ENCODE assay signal across 25 cellular contexts in genomic region chr3:70740082-70740481, GRCh38.
DNase-seq lines count a peak whose midpoint lies in the region; ATAC-seq, FAIRE-seq and TF ChIP-seq lines count a peak whose summit lies in the region.
"Had no signal": no experiment of that assay in that cellular context is flagged by ENCODE, and none has a peak within 500 bp of the region (broad histone marks: within the 10 kb centered on the region; RNA-seq: fewer than 3 reads in every experiment).

No MANE protein-coding gene starts in this region.

- H3K9me3 ChIP-seq in H1 (ENCODE audit: insufficient read depth in 2 of 2, low read depth in 1 of 2, low read length in 1 of 2) (no peaks in the 10 kb centered on the region), neural progenitor cell (ENCODE audit: low read depth) (no peaks in the 10 kb centered on the region), thyroid gland (no peaks in the 10 kb centered on the region)
- H3K9me3 ChIP-seq: A549; BLaER1 treated with 17β-estradiol and CSF1 and Interleukin-3, amounts not matched to agents 10 nM and 100 nM; Caco-2 had no signal

- H3K9ac ChIP-seq in H1 (replicated peaks in 1 of 4; ENCODE audit: extremely low read depth in 1 of 4, low read depth in 3 of 4, low read length in 3 of 4) (no peak overlapping the region), neural progenitor cell (no peak overlapping the region)
- H3K9ac ChIP-seq: BLaER1 treated with 17β-estradiol and CSF1 and Interleukin-3, amounts not matched to agents 10 nM and 100 nM had no signal

- peak; percentile 9 for DNase-seq in ELF-1 (ENCODE audit: low read depth, low spot score)
- peak; percentile 11 for DNase-seq in NCI-H1048 (lab: John Stamatoyannopoulos, UW)
- no peak for DNase-seq in H1 (ENCODE audit: low read depth in 1 of 2, low spot score in 2 of 2)
- DNase-seq in neural progenitor cell (ENCODE audit: low spot score) = no peak
- DNase-seq in thyroid gland = no peak
- DNase-seq in activated CD8-positive, alpha-beta memory T cell treated with anti-CD3 and anti-CD28 coated beads, Interleukin-2, amount 50 U/mL, for 48 hours = no peak
- DNase-seq in NCI-H2171 (lab: John Stamatoyannopoulos, UW) = no peak
- DNase-seq: AML-193; Caco-2; Calu3; CD4-positive, alpha-beta T cell; CD8-positive, alpha-beta T cell; DMS79 treated with DMSO at 0.1 percent for 48 hours; GDM1 had no signal

- H4K20me1 ChIP-seq in H1 (replicated peaks in 1 of 2; ENCODE audit: control insufficient read depth in 1 of 2, insufficient read depth in 2 of 2, low read length in 2 of 2) (no peaks in the 10 kb centered on the region), neural progenitor cell (ENCODE audit: low read depth) (no peaks in the 10 kb centered on the region)
- H4K20me1 ChIP-seq: BLaER1 treated with 17β-estradiol and CSF1 and Interleukin-3, amounts not matched to agents 10 nM and 100 nM had no signal

- intact Hi-C loops in thyroid gland (cut with DNase I) = no loop called here

- H2BK15ac ChIP-seq in H1 (ENCODE audit: low read length) = 0 out of 2 replicates have a peak overlapping the region, but pooled peaks have one; percentile 50

- no peak overlapping the region for H4K8ac ChIP-seq in H1 (ENCODE audit: extremely low read depth, insufficient read depth, low read length)

- H3K14ac ChIP-seq in H1 (ENCODE audit: insufficient read length) = no peak overlapping the region

- no peak for TF ChIP-seq RAD21 in H1 (IDR thresholded peaks at IDR 0.05 in 1 of 2, conservative IDR thresholded peaks at IDR 0.05 in 1 of 2; ENCODE audit: low read depth in 2 of 2, low read length in 2 of 2)

- no peak for TF ChIP-seq EP300 in H1 (IDR thresholded peaks at IDR 0.05; ENCODE audit: borderline replicate concordance in 1 of 2, low read depth in 2 of 2, low read length in 2 of 2)

- no peaks in the 10 kb centered on the region for H3K27me3 Mint-ChIP-seq in neural progenitor cell (ENCODE audit: insufficient read depth, low read depth)
- H3K27me3 Mint-ChIP-seq: CD4-positive, alpha-beta T cell had no signal

- POLR2A ChIA-PET in H1 (lab: Charles Lee; ENCODE audit: partially characterized antibody) = no interaction called here

- H3K4me1 ChIP-seq in H1 (replicated peaks in 1 of 4; ENCODE audit: control insufficient read depth in 3 of 4, insufficient read depth in 4 of 4, low read length in 3 of 4) = peaks cover 0 to 2% (median 0%) of the 10 kb centered on the region in 4 experiments; a peak in 1 of 7 replicates
- H3K4me1 ChIP-seq in neural progenitor cell = no peaks in the 10 kb centered on the region
- no peaks in the 10 kb centered on the region for H3K4me1 ChIP-seq in thyroid gland
- H3K4me1 ChIP-seq: BLaER1 treated with 17β-estradiol and CSF1 and Interleukin-3, amounts not matched to agents 10 nM and 100 nM had no signal

- H3K27ac Mint-ChIP-seq in neural progenitor cell = no peak overlapping the region
- H3K27ac Mint-ChIP-seq: B cell; CD4-positive, alpha-beta T cell; CD8-positive, alpha-beta T cell had no signal

- H3K79me1 ChIP-seq in H1 (ENCODE audit: low read depth, low read length) = no peaks in the 10 kb centered on the region

- no peaks in the 10 kb centered on the region for H3K9me3 Mint-ChIP-seq in neural progenitor cell
- H3K9me3 Mint-ChIP-seq: CD4-positive, alpha-beta T cell; CD8-positive, alpha-beta T cell had no signal

- no peak for TF ChIP-seq CTCF in H1 (IDR thresholded peaks at IDR 0.05; ENCODE audit: control extremely low read depth in 1 of 3, insufficient read depth in 1 of 3, low read depth in 1 of 3, low read length in 3 of 3)
- no peak for TF ChIP-seq CTCF in neural progenitor cell (IDR thresholded peaks at IDR 0.05)
- TF ChIP-seq CTCF in thyroid gland (IDR thresholded peaks at IDR 0.05) = no peak

- H3K27ac ChIP-seq in H1 (ENCODE audit: low read depth, low read length) = no peak overlapping the region
- no peak overlapping the region for H3K27ac ChIP-seq in neural progenitor cell
- H3K27ac ChIP-seq in thyroid gland = no peak overlapping the region
- H3K27ac ChIP-seq: 22Rv1; A549; BLaER1 treated with 17β-estradiol and CSF1 and Interleukin-3, amounts not matched to agents 10 nM and 100 nM; C4-2B had no signal

- TF ChIP-seq POLR2A in H1 (IDR thresholded peaks at IDR 0.05; ENCODE audit: control extremely low read depth in 1 of 2, low read depth in 2 of 2, low read length in 2 of 2) = no peak
- no peak for TF ChIP-seq POLR2A in thyroid gland (IDR thresholded peaks at IDR 0.05)

- H3K79me2 ChIP-seq in H1 (ENCODE audit: control insufficient read depth in 1 of 2, insufficient read depth in 2 of 2, low read length in 2 of 2) (no peaks in the 10 kb centered on the region), neural progenitor cell (ENCODE audit: low read depth) (no peaks in the 10 kb centered on the region)

- no peak overlapping the region for H4K5ac ChIP-seq in H1 (ENCODE audit: insufficient read length, low read depth, low read length)

- no peak overlapping the region for H2BK5ac ChIP-seq in H1 (ENCODE audit: low read depth, low read length)

- no peak for ATAC-seq in GM19023 (IDR thresholded peaks at IDR 0.05; ENCODE audit: unreplicated experiment)
- ATAC-seq: A549; CD8-positive, alpha-beta T cell; GM12878 had no signal

- H3K56ac ChIP-seq in H1 (replicated peaks; ENCODE audit: insufficient read length, low read depth, low read length) = no peak overlapping the region

- H3K4me3 ChIP-seq in H1 (ENCODE audit: extremely low read depth in 1 of 4, insufficient read depth in 2 of 4, low read depth in 3 of 4, low read length in 4 of 4) (no peak overlapping the region), neural progenitor cell (no peak overlapping the region), thyroid gland (replicated peaks in 1 of 3) (no peak overlapping the region)
- H3K4me3 ChIP-seq: A549; BLaER1 treated with 17β-estradiol and CSF1 and Interleukin-3, amounts not matched to agents 10 nM and 100 nM; GM12878 had no signal

- H3K4me2 ChIP-seq in H1 (ENCODE audit: insufficient read depth in 1 of 2, low read depth in 2 of 2, low read length in 2 of 2) (no peak overlapping the region), neural progenitor cell (no peak overlapping the region)
- H3K4me2 ChIP-seq: A549; BLaER1 treated with 17β-estradiol and CSF1 and Interleukin-3, amounts not matched to agents 10 nM and 100 nM had no signal

- H2AFZ ChIP-seq in H1 (ENCODE audit: low read length) (no peak overlapping the region; the same call in 1 of the 2 replicates), neural progenitor cell (replicated peaks) (peak overlapping the region; percentile 67)

- no peaks in the 10 kb centered on the region for H3F3A ChIP-seq in neural progenitor cell (ENCODE audit: low read depth)

- H3K36me3 Mint-ChIP-seq in neural progenitor cell = no peaks in the 10 kb centered on the region
- H3K36me3 Mint-ChIP-seq: CD8-positive, alpha-beta T cell had no signal

- H2AK5ac ChIP-seq in H1 (ENCODE audit: low read depth, low read length) = no peak overlapping the region

- no peaks in the 10 kb centered on the region for H3K23me2 ChIP-seq in H1 (ENCODE audit: low read depth, low read length)

- H3K36me3 ChIP-seq in H1 (ENCODE audit: control insufficient read depth in 2 of 4, insufficient read depth in 4 of 4, low read length in 3 of 4) (no peaks in the 10 kb centered on the region), neural progenitor cell (no peaks in the 10 kb centered on the region), thyroid gland (no peaks in the 10 kb centered on the region)
- H3K36me3 ChIP-seq: BLaER1 treated with 17β-estradiol and CSF1 and Interleukin-3, amounts not matched to agents 10 nM and 100 nM had no signal

- H2BK20ac ChIP-seq in H1 (ENCODE audit: low read length) = no peak overlapping the region

- no peak for FAIRE-seq in H1 (lab: Jason Lieb, UNC)
- FAIRE-seq: A549, D721Med, GM12878, GM12892, GM18507, GM19239 had no signal

- H2BK120ac ChIP-seq in H1 (replicated peaks; ENCODE audit: low read depth, low read length) = no peak overlapping the region

- no peak overlapping the region for H2BK12ac ChIP-seq in H1 (ENCODE audit: low read depth, low read length)

- CTCF ChIA-PET in H1 (lab: Charles Lee; ENCODE audit: partially characterized antibody) = interaction anchor here (0.6 kb wide), 1 partner anchor 25 kb away, joined by 3 read pairs; no protein-coding TSS in a partner anchor

- no peak overlapping the region for H3K23ac ChIP-seq in H1 (ENCODE audit: insufficient read length)

- no peak overlapping the region for H3K18ac ChIP-seq in H1 (ENCODE audit: extremely low read depth, low read length)

- no peak overlapping the region for H3K4me3 Mint-ChIP-seq in neural progenitor cell
- H3K4me3 Mint-ChIP-seq: B cell; CD4-positive, alpha-beta T cell; CD8-positive, alpha-beta T cell had no signal

- no peaks in the 10 kb centered on the region for H3K4me1 Mint-ChIP-seq in neural progenitor cell

- no peak overlapping the region for H3K4ac ChIP-seq in H1 (replicated peaks; ENCODE audit: insufficient read length, low read depth, low read length)

- no peak overlapping the region for H4K91ac ChIP-seq in H1 (replicated peaks; ENCODE audit: insufficient read length, low read length)

- H3K27me3 ChIP-seq in H1 (replicated peaks in 1 of 4; ENCODE audit: control insufficient read depth in 3 of 4, extremely low read depth in 1 of 4, insufficient read depth in 3 of 4, low read length in 3 of 4) = no peaks in the 10 kb centered on the region
- H3K27me3 ChIP-seq in neural progenitor cell = no peaks in the 10 kb centered on the region
- H3K27me3 ChIP-seq in thyroid gland = no peaks in the 10 kb centered on the region
- H3K27me3 ChIP-seq: BLaER1 treated with 17β-estradiol and CSF1 and Interleukin-3, amounts not matched to agents 10 nM and 100 nM had no signal

- 100% methylated on average over 1 of the region's 1 CpG; no CpG with 5 or more reads in 1 of the 2 experiments for WGBS in H1 (ENCODE audit: extremely low coverage in 1 of 2, insufficient coverage in 1 of 2, insufficient read length in 1 of 2, insufficient replicate concordance in 2 of 2, low coverage in 1 of 2, low lambda C conversion rate in 2 of 2, missing lambda C conversion rate in 1 of 2), 2 experiments
- 98 to 100% methylated on average over 1 of the region's 1 CpG for WGBS in thyroid gland, 2 donors

TF ChIP-seq in H1, 55 proteins besides CTCF, POLR2A, EP300 and RAD21 (continues in another document):
- TF ChIP-seq SP2 (IDR thresholded peaks at IDR 0.05; ENCODE audit: low read length) (no peak), BRCA1 (IDR thresholded peaks at IDR 0.05; ENCODE audit: low read depth, low read length) (no peak), KDM1A (IDR thresholded peaks at IDR 0.05; ENCODE audit: borderline replicate concordance, low read length) (no peak), POU5F1 (IDR thresholded peaks at IDR 0.05; ENCODE audit: low read depth, low read length) (no peak), TAF1 (IDR thresholded peaks at IDR 0.05; ENCODE audit: low read depth, low read length) (no peak), GABPA (IDR thresholded peaks at IDR 0.05; ENCODE audit: borderline replicate concordance, insufficient read depth, low read length) (no peak), RNF2 (IDR thresholded peaks at IDR 0.05; ENCODE audit: borderline replicate concordance, low read depth, low read length, missing control alignments, poor library complexity, severe bottlenecking) (no peak)

Comparison
In these comparisons a context has a peak if more than half of its experiments do, and no peak if none do; other contexts are left out.
1. DNase-seq: peak in ELF-1 (single experiment) and NCI-H1048 (single experiment); none in H1 (0 of 2), neural progenitor cell (single experiment), thyroid gland (0 of 2), activated CD8-positive, alpha-beta memory T cell treated with anti-CD3 and anti-CD28 coated beads, Interleukin-2, amount 50 U/mL, for 48 hours (single experiment) and NCI-H2171 (single experiment).